In genomic region chr19:11483176-11484111, GRCh38 we compare ENCODE assay signal across 11 cellular contexts. TPM values are rescaled to one million over a fixed set of nuclear protein-coding genes. Genes with fewer than 3 reads are reported as not detected.
DNase-seq lines count a peak whose midpoint lies in the region; TF ChIP-seq lines count a peak whose summit lies in the region.
"Had no signal": no experiment of that assay in that cellular context is flagged by ENCODE, and none has a peak within 500 bp of the region (broad histone marks: within the 10 kb centered on the region; RNA-seq: fewer than 3 reads in every experiment).

No MANE protein-coding gene starts in this region.

- H3K27me3 ChIP-seq in Karpas-422 (ENCODE audit: low read length) (no peaks in the 10 kb centered on the region), osteoblast (ENCODE audit: insufficient read depth, low read length) (peaks cover 34% of the 10 kb centered on the region), PC-9 (ENCODE audit: insufficient read depth, low read depth) (no peaks in the 10 kb centered on the region), suprapubic skin (peaks cover 48% of the 10 kb centered on the region)

- H3K9me3 ChIP-seq in Karpas-422 (ENCODE audit: low read length) (no peaks in the 10 kb centered on the region), osteoblast (ENCODE audit: low read depth, low read length) (no peaks in the 10 kb centered on the region), PC-9 (ENCODE audit: insufficient read depth, low read depth) (no peaks in the 10 kb centered on the region), suprapubic skin (no peaks in the 10 kb centered on the region)
- H3K9me3 ChIP-seq: A549 had no signal

- WGBS in suprapubic skin, result 85% methylated on average over 17 of the region's 61 CpGs

- DNase-seq in activated CD4-positive, alpha-beta T cell treated with anti-CD3 and anti-CD28 coated beads, Interleukin-2, amount 10 ng/mL, durations not matched to agents 24 days and 14 days, result no peak
- no peak for DNase-seq in activated CD4-positive, alpha-beta T cell treated with anti-CD3 and anti-CD28 coated beads for 4 hours
- DNase-seq in Karpas-422 (no peak), caudate nucleus (lab: John Stamatoyannopoulos, UW) (no peak), osteoblast (ENCODE audit: insufficient read length, low spot score, missing footprints) (peak; percentile 48), DMS 273 (lab: John Stamatoyannopoulos, UW; ENCODE audit: unreplicated experiment) (no peak), PC-9 (no peak), suprapubic skin (ENCODE audit: low spot score in 2 of 2) (no peak)

- peaks cover 8% of the 10 kb centered on the region for H3K36me3 Mint-ChIP-seq in activated CD4-positive, alpha-beta T cell treated with anti-CD3 and anti-CD28 coated beads, Interleukin-2, amount 10 ng/mL, durations not matched to agents 24 days and 14 days (ENCODE audit: low read depth)

- H3K4me1 Mint-ChIP-seq in activated CD4-positive, alpha-beta T cell treated with anti-CD3 and anti-CD28 coated beads, Interleukin-2, amount 10 ng/mL, durations not matched to agents 24 days and 14 days, result peaks cover 18% of the 10 kb centered on the region

- H2AFZ ChIP-seq in Karpas-422 (ENCODE audit: low read length) (no peak overlapping the region), osteoblast (ENCODE audit: low read length) (no peak overlapping the region), PC-9 (no peak overlapping the region)

- POLR2A ChIA-PET in PC-9 (lab: Charles Lee; ENCODE audit: unreplicated experiment), result no interaction called here

- H3K9me2 ChIP-seq in Karpas-422 (replicated peaks; ENCODE audit: insufficient read depth, low read length), result no peaks in the 10 kb centered on the region
- H3K9me2 ChIP-seq in PC-9 (ENCODE audit: insufficient read depth), result no peaks in the 10 kb centered on the region

- TF ChIP-seq POLR2A in suprapubic skin (IDR thresholded peaks at IDR 0.05), result no peak

- H3F3A ChIP-seq in PC-9 (ENCODE audit: insufficient read depth, low read depth), result peaks cover 19% of the 10 kb centered on the region; the same call in 1 of the 2 replicates

- peak overlapping the region; percentile 25 for H3K4me2 ChIP-seq in Karpas-422 (ENCODE audit: low read depth, low read length, poor library complexity, severe bottlenecking)
- no peak overlapping the region for H3K4me2 ChIP-seq in osteoblast (ENCODE audit: insufficient read depth, low read length)
- no peak overlapping the region for H3K4me2 ChIP-seq in PC-9

- intact Hi-C loops in activated CD4-positive, alpha-beta T cell treated with anti-CD3 and anti-CD28 coated beads, Interleukin-2, amount 10 ng/mL, durations not matched to agents 24 days and 14 days (cut with micrococcal nuclease), result loop anchor here (2.0 to 5.0 kb wide), 2 partner anchors 61 to 191 kb away; no protein-coding TSS in a partner anchor
- intact Hi-C loops in PC-9 (cut with micrococcal nuclease; ENCODE audit: unreplicated experiment), result loop anchor here (2.0 kb wide), 1 partner anchor 191 kb away; no protein-coding TSS in a partner anchor

- no peak for TF ChIP-seq EP300 in suprapubic skin (IDR thresholded peaks at IDR 0.05)

- H4K20me1 ChIP-seq in Karpas-422 (ENCODE audit: insufficient read depth, low read depth, low read length), result no peaks in the 10 kb centered on the region
- H4K20me1 ChIP-seq in osteoblast (ENCODE audit: insufficient read depth, low read length), result peaks cover 3% of the 10 kb centered on the region
- 0 out of 2 replicates have a peak, but pooled peaks cover 3% of the 10 kb centered on the region for H4K20me1 ChIP-seq in PC-9 (ENCODE audit: insufficient read depth)

- H3K9ac ChIP-seq in Karpas-422 (ENCODE audit: low read length), result 0 out of 2 replicates have a peak overlapping the region, but pooled peaks have one; percentile 40

- peak overlapping the region; percentile 90 for H3K27ac Mint-ChIP-seq in activated CD4-positive, alpha-beta T cell treated with anti-CD3 and anti-CD28 coated beads, Interleukin-2, amount 10 ng/mL, durations not matched to agents 24 days and 14 days

- CTCF ChIA-PET in PC-9 (lab: Charles Lee), result interaction anchor here (0.6 to 1.3 kb wide), 3 partner anchors 109 to 229 kb away, joined by 3 to 6 read pairs (median 4); partner anchors contain the start of gene SWSAP1

- H3K36me3 ChIP-seq in Karpas-422 (ENCODE audit: insufficient read depth, low read length) (no peaks in the 10 kb centered on the region), osteoblast (ENCODE audit: insufficient read depth, low read length) (no peaks in the 10 kb centered on the region), PC-9 (ENCODE audit: low read depth) (no peaks in the 10 kb centered on the region), suprapubic skin (peaks cover 28% of the 10 kb centered on the region)

- TF ChIP-seq CTCF in osteoblast (IDR thresholded peaks at IDR 0.05; ENCODE audit: extremely low read depth, low read depth, low read length) (no peak), PC-9 (conservative IDR thresholded peaks at IDR 0.05) (no peak), suprapubic skin (IDR thresholded peaks at IDR 0.05) (no peak)

- H3K79me2 ChIP-seq in Karpas-422 (ENCODE audit: low read length), result no peaks in the 10 kb centered on the region
- no peaks in the 10 kb centered on the region for H3K79me2 ChIP-seq in osteoblast (ENCODE audit: insufficient read depth, low read length)
- H3K79me2 ChIP-seq in PC-9 (ENCODE audit: low read depth), result no peaks in the 10 kb centered on the region

- H3K27ac ChIP-seq in Karpas-422 (ENCODE audit: low read length) (no peak overlapping the region), caudate nucleus (ENCODE audit: low read depth, low read length) (peak overlapping the region; percentile 92), osteoblast (ENCODE audit: low read depth, low read length) (no peak overlapping the region), PC-9 (no peak overlapping the region), suprapubic skin (no peak overlapping the region)
- H3K27ac ChIP-seq: SJSA1, skin epidermis had no signal

- H3K27me3 Mint-ChIP-seq in activated CD4-positive, alpha-beta T cell treated with anti-CD3 and anti-CD28 coated beads, Interleukin-2, amount 10 ng/mL, durations not matched to agents 24 days and 14 days, result peaks cover 20% of the 10 kb centered on the region

- H3K4me1 ChIP-seq in Karpas-422 (ENCODE audit: low read length) (peaks cover 16% of the 10 kb centered on the region), osteoblast (ENCODE audit: insufficient read depth, low read length) (peaks cover 7% of the 10 kb centered on the region), PC-9 (replicated peaks; ENCODE audit: insufficient read depth) (no peaks in the 10 kb centered on the region), suprapubic skin (peaks cover 44% of the 10 kb centered on the region)

- no peaks in the 10 kb centered on the region for H3K9me3 Mint-ChIP-seq in activated CD4-positive, alpha-beta T cell treated with anti-CD3 and anti-CD28 coated beads, Interleukin-2, amount 10 ng/mL, durations not matched to agents 24 days and 14 days

- H3K4me3 ChIP-seq in Karpas-422 (ENCODE audit: low read length) (no peak overlapping the region), osteoblast (ENCODE audit: insufficient read depth, low read length) (no peak overlapping the region), PC-9 (no peak overlapping the region), suprapubic skin (no peak overlapping the region)

- peak overlapping the region; percentile 84 for H3K4me3 Mint-ChIP-seq in activated CD4-positive, alpha-beta T cell treated with anti-CD3 and anti-CD28 coated beads, Interleukin-2, amount 10 ng/mL, durations not matched to agents 24 days and 14 days

- BruUV-seq in PC-9 (replicated peaks; lab: Mats Ljungman, UMichigan), result no TSS peak

RNA-seq across cellular contexts. Expression of gene ELAVL3, which starts 2.6 kb away (rescaled TPM):
- 0.71 TPM in 1 of 2 replicates, not detected in the other for total RNA-seq in activated CD4-positive, alpha-beta T cell treated with anti-CD3 and anti-CD28 coated beads, Interleukin-2, amount 10 ng/mL, durations not matched to agents 24 days and 14 days
- total RNA-seq in Karpas-422 (2014; rRNA removed; shearing (Covaris generic); ENCODE audit: low replicate concordance), result not detected in 2 replicates
- 0.72 TPM in 1 of 2 replicates, not detected in the other for total RNA-seq in osteoblast
- total RNA-seq in PC-9 (2021), result not detected in 2 replicates
- not detected for total RNA-seq in suprapubic skin

RNA-seq across cellular contexts. Expression of gene ZNF653, which starts 22.2 kb away (rescaled TPM):
- 20.6 and 21.6 TPM in 2 replicates for total RNA-seq in activated CD4-positive, alpha-beta T cell treated with anti-CD3 and anti-CD28 coated beads, Interleukin-2, amount 10 ng/mL, durations not matched to agents 24 days and 14 days
- total RNA-seq in Karpas-422 (2014; rRNA removed; shearing (Covaris generic); ENCODE audit: low replicate concordance), result 6.1 and 11.3 TPM in 2 replicates
- total RNA-seq in osteoblast (2.9 and 3.5 TPM in 2 replicates), PC-9 (2021) (13.4 and 13.8 TPM in 2 replicates), suprapubic skin (10 to 100 TPM; 10.1 to 19.1 (median 11.8) TPM)

RNA-seq across cellular contexts. Expression of gene ECSIT, which starts 45.5 kb away (rescaled TPM):
- total RNA-seq in activated CD4-positive, alpha-beta T cell treated with anti-CD3 and anti-CD28 coated beads, Interleukin-2, amount 10 ng/mL, durations not matched to agents 24 days and 14 days, result 39.7 and 41.6 TPM in 2 replicates
- 59.8 and 86.0 TPM in 2 replicates for total RNA-seq in Karpas-422 (2014; rRNA removed; shearing (Covaris generic); ENCODE audit: low replicate concordance)
- 36.9 and 37.1 TPM in 2 replicates for total RNA-seq in osteoblast
- 42.4 and 43.0 TPM in 2 replicates for total RNA-seq in PC-9 (2021)
- 10 to 100 TPM; 40.4 to 65.7 (median 57.8) TPM for total RNA-seq in suprapubic skin

RNA-seq across cellular contexts. Expression of gene PRKCSH, which starts 48.0 kb away (rescaled TPM):
- 288 TPM in 2 replicates for total RNA-seq in activated CD4-positive, alpha-beta T cell treated with anti-CD3 and anti-CD28 coated beads, Interleukin-2, amount 10 ng/mL, durations not matched to agents 24 days and 14 days
- total RNA-seq in Karpas-422 (2014; rRNA removed; shearing (Covaris generic); ENCODE audit: low replicate concordance), result 77.3 and 90.4 TPM in 2 replicates
- total RNA-seq in osteoblast (117 and 119 TPM in 2 replicates), PC-9 (2021) (410 and 412 TPM in 2 replicates), suprapubic skin (100 to 1,000 TPM; 119 to 164 (median 124) TPM)

RNA-seq across cellular contexts. Expression of gene ODAD3, which starts 48.5 kb away (rescaled TPM):
- total RNA-seq in activated CD4-positive, alpha-beta T cell treated with anti-CD3 and anti-CD28 coated beads, Interleukin-2, amount 10 ng/mL, durations not matched to agents 24 days and 14 days, result 0.12 and 0.24 TPM in 2 replicates
- 0.32 TPM in 1 of 2 replicates, not detected in the other for total RNA-seq in Karpas-422 (2014; rRNA removed; shearing (Covaris generic); ENCODE audit: low replicate concordance)
- total RNA-seq in osteoblast, result under 0.01 TPM in 2 replicates
- 0.15 and 0.39 TPM in 2 replicates for total RNA-seq in PC-9 (2021)
- 1 to 10 TPM in 1 of 4 donors, under 1 TPM in 2, not detected in 1; 0.23 to 1.0 (median 0.48) TPM for total RNA-seq in suprapubic skin
